ENCODE assay signal across 9 cellular contexts in genomic region chr12:56271031-56271430, GRCh38. TPM values are rescaled to one million over a fixed set of nuclear protein-coding genes. Genes with fewer than 3 reads are reported as not detected.
DNase-seq lines count a peak whose midpoint lies in the region; ATAC-seq and TF ChIP-seq lines count a peak whose summit lies in the region.
"Had no signal": no experiment of that assay in that cellular context is flagged by ENCODE, and none has a peak within 500 bp of the region (broad histone marks: within the 10 kb centered on the region; RNA-seq: fewer than 3 reads in every experiment).

No MANE protein-coding gene starts in this region.

- no peak for TF ChIP-seq EP300 in sigmoid colon (IDR thresholded peaks at IDR 0.05)

- TF ChIP-seq POLR2A in NB4 (IDR thresholded peaks at IDR 0.05; ENCODE audit: extremely low read depth, insufficient read length), result no peak
- TF ChIP-seq POLR2A in erythroblast (IDR thresholded peaks at IDR 0.05; ENCODE audit: low read length), result no peak
- no peak for TF ChIP-seq POLR2A in sigmoid colon (IDR thresholded peaks at IDR 0.05)

- TF ChIP-seq CTCF in NB4 (IDR thresholded peaks at IDR 0.05; ENCODE audit: low read depth, low read length), result peak; percentile 69
- peak in 1 of 4 experiments; percentile 9 for TF ChIP-seq CTCF in sigmoid colon (IDR thresholded peaks at IDR 0.05)

- DNase-seq in NCI-H510A treated with DMSO at 0.1 percent for 48 hours (lab: John Stamatoyannopoulos, UW) (peak; percentile 7), NCI-H510A (lab: John Stamatoyannopoulos, UW) (no peak), NB4 (ENCODE audit: low read depth) (peak; percentile 52), erythroblast (lab: John Stamatoyannopoulos, UW) (peak; percentile 33 to 40), sigmoid colon (no peak)

- no peak overlapping the region for H3K4me3 ChIP-seq in NB4 (ENCODE audit: low read depth, low read length)
- H3K4me3 ChIP-seq in sigmoid colon, result no peak overlapping the region

- WGBS in sigmoid colon, 2 donors, result 20 to 25% methylated on average over 1 of the region's 1 CpG

- H3K27ac ChIP-seq in sigmoid colon, result peak overlapping the region; percentile 15 to 60 (median 48)
- H3K27ac ChIP-seq: C4-2B had no signal

- no peaks in the 10 kb centered on the region for H3K27me3 ChIP-seq in sigmoid colon

- peaks cover 0 to 17% (median 14%) of the 10 kb centered on the region in 4 donors for H3K4me1 ChIP-seq in sigmoid colon

- H3K36me3 ChIP-seq in sigmoid colon, result peaks cover 19 to 61% (median 41%) of the 10 kb centered on the region in 4 donors

- intact Hi-C loops in sigmoid colon (cut with DNase I), result no loop called here

- H3K9me3 ChIP-seq in sigmoid colon, result no peaks in the 10 kb centered on the region

- ATAC-seq in HG03196 (IDR thresholded peaks at IDR 0.05; ENCODE audit: unreplicated experiment) (no peak), HG02840 (IDR thresholded peaks at IDR 0.05; ENCODE audit: low FRiP score, unreplicated experiment) (no peak), HG02759 (IDR thresholded peaks at IDR 0.05; ENCODE audit: unreplicated experiment) (no peak)

RNA-seq across cellular contexts. Expression of gene COQ10A, which starts 4.3 kb away (rescaled TPM):
- 10 to 100 TPM; 11.8 to 25.0 (median 19.9) TPM for total RNA-seq in sigmoid colon
- 1 to 10 TPM; 2.4 to 6.2 (median 3.0) TPM for polyA plus RNA-seq in sigmoid colon

RNA-seq across cellular contexts. Expression of gene ANKRD52, which starts 12.8 kb away (rescaled TPM):
- 10 to 100 TPM in 2 of 4 donors, 1 to 10 TPM in 2; 8.4 to 19.1 (median 10.5) TPM for total RNA-seq in sigmoid colon
- 10 to 100 TPM in 1 of 3 donors, 1 to 10 TPM in 2; 4.2 to 20.1 (median 6.7) TPM for polyA plus RNA-seq in sigmoid colon

RNA-seq across cellular contexts. Expression of gene CS, which starts 29.1 kb away (rescaled TPM):
- total RNA-seq in sigmoid colon, result 100 to 1,000 TPM in 2 of 4 donors, 10 to 100 TPM in 2; 75.9 to 130 (median 99.6) TPM
- 100 to 1,000 TPM; 102 to 151 (median 139) TPM for polyA plus RNA-seq in sigmoid colon

RNA-seq across cellular contexts. Expression of gene SLC39A5, which starts 41.2 kb away (rescaled TPM):
- not detected for total RNA-seq in sigmoid colon
- polyA plus RNA-seq in sigmoid colon, result 10 to 100 TPM; 30.0 to 74.0 (median 31.2) TPM

RNA-seq across cellular contexts. Expression of gene CNPY2, which starts 44.8 kb away (rescaled TPM):
- total RNA-seq in sigmoid colon, result 10 to 100 TPM; 48.7 to 77.1 (median 67.9) TPM
- polyA plus RNA-seq in sigmoid colon, result 100 to 1,000 TPM in 1 of 3 donors, 10 to 100 TPM in 2; 28.2 to 103 (median 39.6) TPM

Comparison
In these comparisons a context has a peak if more than half of its experiments do, and no peak if none do; other contexts are left out.
1. DNase-seq: peak in NCI-H510A treated with DMSO at 0.1 percent for 48 hours (single experiment), NB4 (single experiment) and erythroblast (2 of 2); none in NCI-H510A (single experiment) and sigmoid colon (single experiment).